Comparison of ENCODE assay signal across 23 cellular contexts in genomic region chr15:98743177-98743576, GRCh38.
"Had no signal": no experiment of that assay in that cellular context is flagged by ENCODE, and none has a peak within 500 bp of the region (broad histone marks: within the 10 kb centered on the region; RNA-seq: fewer than 3 reads in every experiment).

No MANE protein-coding gene starts in this region.

- DNase-seq: activated CD4-positive, alpha-beta memory T cell treated with anti-CD3 and anti-CD28 coated beads, Interleukin-2, amount 10 ng/mL, durations not matched to agents 7 days and 5 days; activated CD4-positive, alpha-beta T cell treated with anti-CD3 and anti-CD28 coated beads for 48 hours; activated CD4-positive, CD25-positive, alpha-beta regulatory T cell; activated gamma-delta T cell; aorta; central memory CD4-positive, alpha-beta T cell; dermis blood vessel endothelial cell; effector memory CD4-positive, alpha-beta T cell; foreskin fibroblast; left ventricle myocardium inferior; midbrain; ovary; stimulated activated CD4-positive, alpha-beta T cell treated with anti-CD3 and anti-CD28 coated beads, Interleukin-4, amount 100 ng/mL, for 1 hour; stimulated activated naive CD4-positive, alpha-beta T cell treated with Interleukin-2 at 50 U/mL for 16 hours; T-helper 17 cell; upper lobe of left lung had no signal

- H3K4me3 ChIP-seq: left ventricle myocardium inferior, ovary, prostate gland, thoracic aorta, upper lobe of left lung had no signal

- H3K27ac ChIP-seq: left ventricle myocardium inferior, ovary, prostate gland, thoracic aorta, upper lobe of left lung had no signal

- H3K27ac Mint-ChIP-seq: activated CD4-positive, alpha-beta memory T cell treated with anti-CD3 and anti-CD28 coated beads, Interleukin-2, amount 10 ng/mL, durations not matched to agents 7 days and 5 days; activated T-helper 1 cell treated with anti-CD3 and anti-CD28 coated beads, Interleukin-12 subunit alpha, Interleukin-12 subunit beta, Interleukin-2, Interleukin-4 antibody, amounts not matched to agents 30 ng/mL and 10 ng/mL and 1 ng/mL, durations not matched to agents 14 hours and 24 hours and 36 hours; brain; nephron; T-helper 17 cell had no signal

- H3K27me3 ChIP-seq: neutrophil, ovary, upper lobe of left lung had no signal

- H3K36me3 Mint-ChIP-seq: activated naive CD4-positive, alpha-beta T cell treated with anti-CD3 and anti-CD28 coated beads, Interleukin-2, amount 50 U/mL, for 72 hours had no signal

- ATAC-seq: T-helper 17 cell had no signal

- H3K27me3 Mint-ChIP-seq: activated CD4-positive, alpha-beta memory T cell treated with anti-CD3 and anti-CD28 coated beads, Interleukin-2, amount 10 ng/mL, durations not matched to agents 7 days and 5 days; brain had no signal

- H3K9me3 ChIP-seq: left ventricle myocardium inferior, neutrophil, ovary, prostate gland, thoracic aorta, upper lobe of left lung had no signal

- H3K36me3 ChIP-seq: left ventricle myocardium inferior, neutrophil, ovary, prostate gland, thoracic aorta, upper lobe of left lung had no signal

- H3K9me3 Mint-ChIP-seq: activated CD4-positive, alpha-beta memory T cell treated with anti-CD3 and anti-CD28 coated beads, Interleukin-2, amount 10 ng/mL, durations not matched to agents 7 days and 5 days; activated naive CD4-positive, alpha-beta T cell treated with anti-CD3 and anti-CD28 coated beads, Interleukin-2, amount 50 U/mL, for 72 hours; activated T-helper 1 cell treated with anti-CD3 and anti-CD28 coated beads, Interleukin-12 subunit alpha, Interleukin-12 subunit beta, Interleukin-2, Interleukin-4 antibody, amounts not matched to agents 30 ng/mL and 10 ng/mL and 1 ng/mL, durations not matched to agents 14 hours and 24 hours and 36 hours; brain; nephron had no signal

- H3K4me3 Mint-ChIP-seq: activated CD4-positive, alpha-beta memory T cell treated with anti-CD3 and anti-CD28 coated beads, Interleukin-2, amount 10 ng/mL, durations not matched to agents 7 days and 5 days; activated T-helper 1 cell treated with anti-CD3 and anti-CD28 coated beads, Interleukin-12 subunit alpha, Interleukin-12 subunit beta, Interleukin-2, Interleukin-4 antibody, amounts not matched to agents 30 ng/mL and 10 ng/mL and 1 ng/mL, durations not matched to agents 14 hours and 24 hours and 36 hours; brain; nephron; T-helper 17 cell had no signal
